In the genomic region with DNA sequence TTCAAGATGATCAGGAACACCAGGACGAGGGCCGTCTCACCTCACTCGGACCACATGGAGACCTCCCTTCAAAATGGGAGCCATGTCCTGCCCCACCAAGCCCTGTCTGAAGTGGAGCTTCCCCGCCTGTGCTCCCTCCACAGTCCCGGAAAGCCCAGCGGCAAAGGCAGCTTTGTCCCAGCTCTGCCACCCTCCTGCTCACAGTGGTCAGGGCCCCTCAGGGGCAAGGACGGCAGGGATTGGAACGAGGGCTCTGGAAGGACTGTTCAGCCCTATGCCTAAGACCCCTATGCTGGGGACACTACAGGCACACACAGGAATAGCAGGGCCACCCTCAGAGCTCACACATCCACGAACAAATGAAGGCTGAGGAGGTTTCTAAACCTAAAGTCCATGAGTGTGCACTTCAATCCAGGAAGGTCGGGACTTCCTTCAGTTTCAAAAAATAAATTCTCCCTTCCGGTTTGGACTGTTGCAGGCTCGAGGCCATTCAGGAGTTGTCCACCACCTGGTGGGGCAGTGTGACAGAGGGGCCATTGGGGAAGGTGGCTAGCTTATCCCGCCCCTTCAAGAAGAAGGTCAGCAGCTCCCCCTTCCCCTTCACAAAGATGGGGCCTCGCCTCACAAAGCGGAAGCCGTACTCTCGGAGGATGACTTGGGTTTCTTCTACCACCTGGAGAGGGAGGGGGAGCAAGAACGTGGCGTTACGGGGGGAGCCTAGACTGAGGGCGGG, we compare ENCODE assay signal across 19 cellular contexts.
A peak's percentile ranks its signal among the peaks of the same experiment; 100 is the strongest.
DNase-seq lines count a peak whose midpoint lies in the region; ATAC-seq and TF ChIP-seq lines count a peak whose summit lies in the region.
"Had no signal": no experiment of that assay in that cellular context is flagged by ENCODE, and none has a peak within 500 bp of the region (broad histone marks: within the 10 kb centered on the region; RNA-seq: fewer than 3 reads in every experiment).

No MANE protein-coding gene starts in this region.

- peak overlapping the region; percentile 20 for H3K27ac ChIP-seq in RWPE1
- H3K27ac ChIP-seq in substantia nigra (ENCODE audit: low read depth, low read length, poor library complexity, severe bottlenecking), result no peak overlapping the region
- H3K27ac ChIP-seq: ascending aorta, coronary artery, uterus had no signal

- no peak for ATAC-seq in stimulated activated memory B cell treated with anti-CD40 and anti-IgM and Interleukin-4, amounts not matched to agents 10 μg/mL and 1 μg/mL and 100 μg/mL, for 72 hours

- CTCF ChIA-PET in RWPE1 (lab: Yijun Ruan, JAX), result interaction anchor here (0.6 to 2.4 kb wide), 4 partner anchors 8 to 410 kb away, joined by 3 to 7 read pairs (median 4); no protein-coding TSS in a partner anchor

- no peaks in the 10 kb centered on the region for H3K4me1 Mint-ChIP-seq in stimulated activated memory B cell treated with anti-CD40 and anti-IgM and Interleukin-4, amounts not matched to agents 10 μg/mL and 1 μg/mL and 100 μg/mL, for 72 hours
- H3K4me1 Mint-ChIP-seq: naive B cell, T-cell had no signal

- POLR2A ChIA-PET in RWPE1 (lab: Yijun Ruan, JAX; ENCODE audit: low non-redundant PET), result no interaction called here

- peak overlapping the region; percentile 30 for H3K27ac Mint-ChIP-seq in stimulated activated memory B cell treated with anti-CD40 and anti-IgM and Interleukin-4, amounts not matched to agents 10 μg/mL and 1 μg/mL and 100 μg/mL, for 72 hours
- H3K27ac Mint-ChIP-seq: progenitor cell of endocrine pancreas, T-cell had no signal

- TF ChIP-seq CTCF in RWPE1 (conservative IDR thresholded peaks at IDR 0.05; ENCODE audit: low read depth), result no peak

- DNase-seq in activated T-cell treated with anti-CD3 and anti-CD28 coated beads, Interleukin-2, amount 50 U/mL, for 48 hours, result peak; percentile 15 to 17
- DNase-seq in activated T-cell treated with anti-CD3 and anti-CD28 coated beads for 4 hours, result no peak
- DNase-seq in RWPE1 (ENCODE audit: low spot score), result no peak
- peak; percentile 4 for DNase-seq in iPS-NIHi11 (ENCODE audit: low spot score)
- DNase-seq in substantia nigra (lab: John Stamatoyannopoulos, UW), result no peak
- DNase-seq in NCI-H524 (lab: John Stamatoyannopoulos, UW), result no peak
- DNase-seq in NCI-H345 treated with DMSO at 0.1 percent for 48 hours (lab: John Stamatoyannopoulos, UW; ENCODE audit: unreplicated experiment), result no peak
- DNase-seq: activated gamma-delta T cell; CD4-positive, alpha-beta memory T cell; naive B cell; NCI-H446; stimulated activated naive B cell treated with anti-CD40 and anti-IgM and Interleukin-4, amounts not matched to agents 10 μg/mL and 1 μg/mL and 100 μg/mL, for 72 hours had no signal

- H3K9me3 Mint-ChIP-seq in stimulated activated memory B cell treated with anti-CD40 and anti-IgM and Interleukin-4, amounts not matched to agents 10 μg/mL and 1 μg/mL and 100 μg/mL, for 72 hours, result no peaks in the 10 kb centered on the region
- H3K9me3 Mint-ChIP-seq: CD4-positive, alpha-beta memory T cell; HFFc6; naive B cell; stimulated activated naive B cell treated with anti-CD40 and anti-IgM and Interleukin-4, amounts not matched to agents 10 μg/mL and 1 μg/mL and 100 μg/mL, for 72 hours; T-cell had no signal

- peaks cover 71% of the 10 kb centered on the region for H3K36me3 Mint-ChIP-seq in stimulated activated memory B cell treated with anti-CD40 and anti-IgM and Interleukin-4, amounts not matched to agents 10 μg/mL and 1 μg/mL and 100 μg/mL, for 72 hours

- H3K27me3 Mint-ChIP-seq in stimulated activated memory B cell treated with anti-CD40 and anti-IgM and Interleukin-4, amounts not matched to agents 10 μg/mL and 1 μg/mL and 100 μg/mL, for 72 hours, result no peaks in the 10 kb centered on the region
- H3K27me3 Mint-ChIP-seq: CD4-positive, alpha-beta memory T cell; naive B cell; progenitor cell of endocrine pancreas; stimulated activated naive B cell treated with anti-CD40 and anti-IgM and Interleukin-4, amounts not matched to agents 10 μg/mL and 1 μg/mL and 100 μg/mL, for 72 hours; T-cell had no signal

- H3K4me3 Mint-ChIP-seq in stimulated activated memory B cell treated with anti-CD40 and anti-IgM and Interleukin-4, amounts not matched to agents 10 μg/mL and 1 μg/mL and 100 μg/mL, for 72 hours, result no peak overlapping the region
- H3K4me3 Mint-ChIP-seq: CD4-positive, alpha-beta memory T cell; HFFc6; naive B cell; stimulated activated naive B cell treated with anti-CD40 and anti-IgM and Interleukin-4, amounts not matched to agents 10 μg/mL and 1 μg/mL and 100 μg/mL, for 72 hours; T-cell had no signal

Comparison
In these comparisons a context has a peak if more than half of its experiments do, and no peak if none do; other contexts are left out.
1. DNase-seq: peak in activated T-cell treated with anti-CD3 and anti-CD28 coated beads, Interleukin-2, amount 50 U/mL, for 48 hours (2 of 2) and iPS-NIHi11 (single experiment); none in activated T-cell treated with anti-CD3 and anti-CD28 coated beads for 4 hours (single experiment), RWPE1 (single experiment), substantia nigra (0 of 49), NCI-H524 (0 of 2) and NCI-H345 treated with DMSO at 0.1 percent for 48 hours (single experiment).